Comparison of ENCODE assay signal across 34 cellular contexts in genomic region chr12:128450810-128451209, GRCh38.
"Had no signal": no experiment of that assay in that cellular context is flagged by ENCODE, and none has a peak within 500 bp of the region (broad histone marks: within the 10 kb centered on the region; RNA-seq: fewer than 3 reads in every experiment).

No MANE protein-coding gene starts in this region.

- H3K4me3 ChIP-seq: adrenal gland, body of pancreas, esophagus squamous epithelium, heart left ventricle had no signal

- DNase-seq: activated B cell treated with CpG ODN at 0.5 μM for 24 hours; activated CD4-positive, alpha-beta memory T cell treated with anti-CD3 and anti-CD28 coated beads for 36 hours; activated CD4-positive, alpha-beta T cell treated with anti-CD3 and anti-CD28 coated beads for 36 hours; activated CD4-positive, alpha-beta T cell treated with anti-CD3 and anti-CD28 coated beads, Interleukin-2, amount 10 ng/mL, durations not matched to agents 24 days and 14 days; activated CD8-positive, alpha-beta memory T cell treated with anti-CD3 and anti-CD28 coated beads, Interleukin-2, amount 10 ng/mL, durations not matched to agents 7 days and 5 days; activated CD8-positive, alpha-beta memory T cell treated with anti-CD3 and anti-CD28 coated beads, Interleukin-2, amount 50 U/mL, for 4 hours; activated CD8-positive, alpha-beta T cell treated with anti-CD3 and anti-CD28 coated beads, Interleukin-2, amount 10 ng/mL, durations not matched to agents 7 days and 5 days; activated effector memory CD4-positive, alpha-beta T cell treated with anti-CD3 and anti-CD28 coated beads, Interleukin-2, amount 50 U/mL, for 16 hours; activated naive CD4-positive, alpha-beta T cell treated with anti-CD3 and anti-CD28 coated beads for 36 hours; activated naive CD8-positive, alpha-beta T cell treated with anti-CD3 and anti-CD28 coated beads for 36 hours; activated naive CD8-positive, alpha-beta T cell treated with anti-CD3 and anti-CD28 coated beads, Interleukin-2, amount 50 U/mL, for 24 hours; activated T-cell treated with anti-CD3 and anti-CD28 coated beads, Interleukin-2, amount 50 U/mL, for 1 hour; activated T-cell treated with anti-CD3 and anti-CD28 coated beads, Interleukin-2, amount 50 U/mL, for 48 hours; adrenal gland; amygdala; aorta; body of pancreas; central memory CD4-positive, alpha-beta T cell; cortex of kidney; dermis blood vessel endothelial cell; effector CD4-positive, alpha-beta T cell; effector memory CD8-positive, alpha-beta T cell; esophagus squamous epithelium; foreskin melanocyte; glutamatergic neuron; heart left ventricle; T-helper 1 cell; T-helper 17 cell; T1000; WERI-Rb-1 had no signal

- ATAC-seq: activated CD4-positive, alpha-beta T cell treated with anti-CD3 and anti-CD28 coated beads for 36 hours; activated CD4-positive, CD25-positive, alpha-beta regulatory T cell treated with anti-CD3 and anti-CD28 coated beads, Interleukin-2, amount 50 U/mL, for 24 hours; activated CD8-positive, alpha-beta memory T cell treated with anti-CD3 and anti-CD28 coated beads, Interleukin-2, amount 10 ng/mL, durations not matched to agents 7 days and 5 days; activated CD8-positive, alpha-beta T cell treated with anti-CD3 and anti-CD28 coated beads, Interleukin-2, amount 10 ng/mL, durations not matched to agents 7 days and 5 days; activated naive CD8-positive, alpha-beta T cell treated with anti-CD3 and anti-CD28 coated beads, Interleukin-2, amount 50 U/mL, for 24 hours; effector memory CD8-positive, alpha-beta T cell; heart left ventricle; T-helper 17 cell had no signal

- H3K4me1 ChIP-seq: adrenal gland, body of pancreas, esophagus squamous epithelium, heart left ventricle had no signal

- H3K27ac ChIP-seq: adrenal gland, epithelial cell of prostate, esophagus squamous epithelium, heart left ventricle, WERI-Rb-1 had no signal

- H3K27me3 ChIP-seq: adrenal gland, body of pancreas, esophagus squamous epithelium, heart left ventricle had no signal

- H3K9me3 ChIP-seq: adrenal gland, body of pancreas, heart left ventricle had no signal

- FAIRE-seq: colon, endothelial cell of umbilical vein had no signal
